ENCODE assay signal across 15 cellular contexts in genomic region chr3:114323546-114324254, GRCh38. TPM values are rescaled to one million over a fixed set of nuclear protein-coding genes. Genes with fewer than 3 reads are reported as not detected.
A peak's percentile ranks its signal among the peaks of the same experiment; 100 is the strongest.
DNase-seq lines count a peak whose midpoint lies in the region; ATAC-seq and TF ChIP-seq lines count a peak whose summit lies in the region.
"Had no signal": no experiment of that assay in that cellular context is flagged by ENCODE, and none has a peak within 500 bp of the region (broad histone marks: within the 10 kb centered on the region; RNA-seq: fewer than 3 reads in every experiment).

No MANE protein-coding gene starts in this region.

- H3K27ac Mint-ChIP-seq in activated naive CD4-positive, alpha-beta T cell treated with anti-CD3 and anti-CD28 coated beads, Interleukin-2, amount 50 U/mL, for 24 hours: peak overlapping the region; percentile 19
- peak overlapping the region in 1 of 2 donors; percentile 93 for H3K27ac Mint-ChIP-seq in activated naive CD4-positive, alpha-beta T cell treated with anti-CD3 and anti-CD28 coated beads, Interleukin-2, amount 50 U/mL, for 72 hours
- H3K27ac Mint-ChIP-seq in stimulated activated naive CD8-positive, alpha-beta T cell treated with anti-CD3 and anti-CD28 coated beads, Interleukin-15, Interleukin-2, amounts not matched to agents 100 ng/mL and 50 ng/mL, for 24 hours: peak overlapping the region; percentile 80
- H3K27ac Mint-ChIP-seq: dendritic cell treated with granulocyte-macrophage colony-stimulating factor and Interleukin-4, amounts not matched to agents 40 ng/mL and 50 ng/mL, for 4 days had no signal

- peak; percentile 61 for ATAC-seq in HG02943 (IDR thresholded peaks at IDR 0.05; ENCODE audit: low read depth, unreplicated experiment)
- ATAC-seq in activated naive CD4-positive, alpha-beta T cell treated with anti-CD3 and anti-CD28 coated beads, Interleukin-2, amount 50 U/mL, for 72 hours: peak; percentile 61 to 73
- ATAC-seq in HG03095 (IDR thresholded peaks at IDR 0.05; ENCODE audit: unreplicated experiment): no peak

- H3K9me3 ChIP-seq in vagina: no peaks in the 10 kb centered on the region

- POLR2A ChIA-PET in GM10248 (lab: Yijun Ruan, JAX): no interaction called here

- no peaks in the 10 kb centered on the region for H3K27me3 Mint-ChIP-seq in activated naive CD4-positive, alpha-beta T cell treated with anti-CD3 and anti-CD28 coated beads, Interleukin-2, amount 50 U/mL, for 24 hours
- H3K27me3 Mint-ChIP-seq in stimulated activated naive CD8-positive, alpha-beta T cell treated with anti-CD3 and anti-CD28 coated beads, Interleukin-15, Interleukin-2, amounts not matched to agents 100 ng/mL and 50 ng/mL, for 24 hours: no peaks in the 10 kb centered on the region
- H3K27me3 Mint-ChIP-seq: dendritic cell treated with granulocyte-macrophage colony-stimulating factor and Interleukin-4, amounts not matched to agents 40 ng/mL and 50 ng/mL, for 4 days had no signal

- H3K4me1 Mint-ChIP-seq in activated naive CD4-positive, alpha-beta T cell treated with anti-CD3 and anti-CD28 coated beads, Interleukin-2, amount 50 U/mL, for 24 hours: peaks cover 52% of the 10 kb centered on the region
- H3K4me1 Mint-ChIP-seq in stimulated activated naive CD8-positive, alpha-beta T cell treated with anti-CD3 and anti-CD28 coated beads, Interleukin-15, Interleukin-2, amounts not matched to agents 100 ng/mL and 50 ng/mL, for 24 hours (ENCODE audit: low read depth): peaks cover 95% of the 10 kb centered on the region

- no peak overlapping the region for H3K4me3 Mint-ChIP-seq in activated naive CD4-positive, alpha-beta T cell treated with anti-CD3 and anti-CD28 coated beads, Interleukin-2, amount 50 U/mL, for 24 hours
- H3K4me3 Mint-ChIP-seq in stimulated activated naive CD8-positive, alpha-beta T cell treated with anti-CD3 and anti-CD28 coated beads, Interleukin-15, Interleukin-2, amounts not matched to agents 100 ng/mL and 50 ng/mL, for 24 hours: peak overlapping the region; percentile 2
- H3K4me3 Mint-ChIP-seq: dendritic cell treated with granulocyte-macrophage colony-stimulating factor and Interleukin-4, amounts not matched to agents 40 ng/mL and 50 ng/mL, for 4 days had no signal

- H3K27me3 ChIP-seq in vagina: no peaks in the 10 kb centered on the region

- H3K9me3 Mint-ChIP-seq in activated naive CD4-positive, alpha-beta T cell treated with anti-CD3 and anti-CD28 coated beads, Interleukin-2, amount 50 U/mL, for 24 hours: no peaks in the 10 kb centered on the region
- H3K9me3 Mint-ChIP-seq in activated naive CD4-positive, alpha-beta T cell treated with anti-CD3 and anti-CD28 coated beads, Interleukin-2, amount 50 U/mL, for 72 hours: peaks cover 0 to 4% of the 10 kb centered on the region in 2 donors
- H3K9me3 Mint-ChIP-seq in stimulated activated naive CD8-positive, alpha-beta T cell treated with anti-CD3 and anti-CD28 coated beads, Interleukin-15, Interleukin-2, amounts not matched to agents 100 ng/mL and 50 ng/mL, for 24 hours: no peaks in the 10 kb centered on the region
- H3K9me3 Mint-ChIP-seq: dendritic cell treated with granulocyte-macrophage colony-stimulating factor and Interleukin-4, amounts not matched to agents 40 ng/mL and 50 ng/mL, for 4 days had no signal

- intact Hi-C loops in vagina (cut with DNase I): no loop called here

- TF ChIP-seq CTCF in GM10248 (IDR thresholded peaks at IDR 0.05; ENCODE audit: control extremely low read depth, extremely low read depth, low read depth, missing control alignments): no peak
- no peak for TF ChIP-seq CTCF in vagina (IDR thresholded peaks at IDR 0.05)

- no peak for TF ChIP-seq POLR2A in vagina (IDR thresholded peaks at IDR 0.05)

- no peak overlapping the region for H3K4me3 ChIP-seq in vagina

- H3K4me1 ChIP-seq in vagina: no peaks in the 10 kb centered on the region

- CTCF ChIA-PET in GM10248 (lab: Yijun Ruan, JAX): interaction anchor here (0.9 to 4.2 kb wide), 9 partner anchors 12 to 95 kb away, joined by 3 to 25 read pairs (median 4); partner anchors contain the start of gene TIGIT

- H3K36me3 ChIP-seq in vagina: no peaks in the 10 kb centered on the region

- no peak for DNase-seq in activated naive CD4-positive, alpha-beta T cell (lab: John Stamatoyannopoulos, UW)
- no peak for DNase-seq in activated naive CD4-positive, alpha-beta T cell treated with anti-CD3 and anti-CD28 coated beads, Interleukin-2, amount 50 U/mL, for 72 hours (ENCODE audit: low spot score in 2 of 2)
- DNase-seq in GM10248 (ENCODE audit: extremely low spot score): no peak
- DNase-seq in vagina (ENCODE audit: extremely low spot score in 2 of 2): no peak
- DNase-seq: amygdala; EL; mesenchymal stem cell; stimulated activated CD8-positive, alpha-beta memory T cell treated with anti-CD3 and anti-CD28 coated beads, Interleukin-4, amount 100 ng/mL, for 48 hours had no signal

- no peak overlapping the region for H3K27ac ChIP-seq in vagina
- H3K27ac ChIP-seq: parathyroid adenoma had no signal

- H3K36me3 Mint-ChIP-seq in activated naive CD4-positive, alpha-beta T cell treated with anti-CD3 and anti-CD28 coated beads, Interleukin-2, amount 50 U/mL, for 24 hours: peaks cover 8% of the 10 kb centered on the region
- H3K36me3 Mint-ChIP-seq in activated naive CD4-positive, alpha-beta T cell treated with anti-CD3 and anti-CD28 coated beads, Interleukin-2, amount 50 U/mL, for 72 hours: peaks cover 4 to 5% of the 10 kb centered on the region in 2 donors
- H3K36me3 Mint-ChIP-seq in stimulated activated naive CD8-positive, alpha-beta T cell treated with anti-CD3 and anti-CD28 coated beads, Interleukin-15, Interleukin-2, amounts not matched to agents 100 ng/mL and 50 ng/mL, for 24 hours (ENCODE audit: low read depth): peaks cover 16% of the 10 kb centered on the region

RNA-seq across cellular contexts. Expression of gene TIGIT, which starts 29.9 kb away (rescaled TPM):
- total RNA-seq in activated naive CD4-positive, alpha-beta T cell treated with anti-CD3 and anti-CD28 coated beads, Interleukin-2, amount 50 U/mL, for 72 hours: 10 to 100 TPM in 1 of 2 donors, 1 to 10 TPM in 1; 5.1 to 14.6 TPM
- total RNA-seq in vagina: 8.6 TPM
- total RNA-seq: MCF 10A had no signal
